Comparison of ENCODE assay signal across 24 cellular contexts in genomic region chr9:78971505-78971904, GRCh38.
A peak's percentile ranks its signal among the peaks of the same experiment; 100 is the strongest.
DNase-seq lines count a peak whose midpoint lies in the region; ATAC-seq and TF ChIP-seq lines count a peak whose summit lies in the region.
"Had no signal": no experiment of that assay in that cellular context is flagged by ENCODE, and none has a peak within 500 bp of the region (broad histone marks: within the 10 kb centered on the region; RNA-seq: fewer than 3 reads in every experiment).

No MANE protein-coding gene starts in this region.

- peak overlapping the region; percentile 44; the same call in 1 of the 2 replicates for H3K27ac Mint-ChIP-seq in HFFc6
- H3K27ac Mint-ChIP-seq: CD4-positive, alpha-beta memory T cell; naive B cell; stimulated activated naive CD8-positive, alpha-beta T cell treated with anti-CD3 and anti-CD28 coated beads, Interleukin-15, Interleukin-2, amounts not matched to agents 100 ng/mL and 50 ng/mL, for 24 hours; T-cell had no signal

- in situ Hi-C loops in brain microvascular endothelial cell (cut with HindIII; ENCODE audit: low pct_ligation_motif_present, low sequenced_read_pairs) = no loop called here

- H3K27ac ChIP-seq in brain microvascular endothelial cell = no peak overlapping the region
- H3K27ac ChIP-seq: breast epithelium, hepatocyte, parathyroid adenoma, tibial nerve had no signal

- H3K36me3 Mint-ChIP-seq in HFFc6 (ENCODE audit: low read depth) = peaks cover 21% of the 10 kb centered on the region
- H3K36me3 Mint-ChIP-seq: CD4-positive, alpha-beta memory T cell; naive B cell; T-cell had no signal

- H3K4me1 Mint-ChIP-seq in HFFc6 (ENCODE audit: low read depth) = peaks cover 70% of the 10 kb centered on the region
- H3K4me1 Mint-ChIP-seq: CD4-positive, alpha-beta memory T cell; naive B cell; T-cell had no signal

- H3K4me3 Mint-ChIP-seq in HFFc6 = no peak overlapping the region; the same call in 1 of the 2 replicates
- H3K4me3 Mint-ChIP-seq: naive B cell; stimulated activated naive CD8-positive, alpha-beta T cell treated with anti-CD3 and anti-CD28 coated beads, Interleukin-15, Interleukin-2, amounts not matched to agents 100 ng/mL and 50 ng/mL, for 24 hours; T-cell had no signal

- ATAC-seq in HG03571 (IDR thresholded peaks at IDR 0.05; ENCODE audit: unreplicated experiment) (no peak), HG02763 (IDR thresholded peaks at IDR 0.05; ENCODE audit: unreplicated experiment) (no peak)
- ATAC-seq: Right ventricle myocardium inferior, T-cell had no signal

- no peak overlapping the region for H3K4me3 ChIP-seq in brain microvascular endothelial cell (ENCODE audit: low read depth, low read length)
- H3K4me3 ChIP-seq: breast epithelium, hepatocyte, lung, tibial nerve had no signal

- no peaks in the 10 kb centered on the region for H3K27me3 Mint-ChIP-seq in HFFc6 (ENCODE audit: insufficient read depth)
- H3K27me3 Mint-ChIP-seq: CD4-positive, alpha-beta memory T cell; naive B cell; stimulated activated naive CD8-positive, alpha-beta T cell treated with anti-CD3 and anti-CD28 coated beads, Interleukin-15, Interleukin-2, amounts not matched to agents 100 ng/mL and 50 ng/mL, for 24 hours; T-cell had no signal

- TF ChIP-seq CTCF in HFFc6 (IDR thresholded peaks at IDR 0.05) = no peak
- no peak for TF ChIP-seq CTCF in brain microvascular endothelial cell (IDR thresholded peaks at IDR 0.05; ENCODE audit: low read depth, low read length, missing control alignments)

- no peaks in the 10 kb centered on the region for H3K36me3 ChIP-seq in brain microvascular endothelial cell (replicated peaks)
- H3K36me3 ChIP-seq: breast epithelium, tibial nerve had no signal

- H3K27me3 ChIP-seq in brain microvascular endothelial cell (replicated peaks) = no peaks in the 10 kb centered on the region
- H3K27me3 ChIP-seq: breast epithelium, hepatocyte, tibial nerve had no signal

- no peaks in the 10 kb centered on the region for H3K9me3 Mint-ChIP-seq in HFFc6
- H3K9me3 Mint-ChIP-seq: stimulated activated naive CD8-positive, alpha-beta T cell treated with anti-CD3 and anti-CD28 coated beads, Interleukin-15, Interleukin-2, amounts not matched to agents 100 ng/mL and 50 ng/mL, for 24 hours had no signal

- peak; percentile 38 for DNase-seq in A172 (ENCODE audit: low spot score)
- DNase-seq in HFFc6 = no peak
- DNase-seq in NCI-H2081 treated with DMSO at 0.1 percent for 48 hours (lab: John Stamatoyannopoulos, UW) = peak; percentile 82
- DNase-seq in SK-N-DZ (ENCODE audit: low spot score) = peak; percentile 77
- DNase-seq in brain microvascular endothelial cell = no peak
- no peak for DNase-seq in T1000 (lab: John Stamatoyannopoulos, UW)
- DNase-seq: activated CD4-positive, alpha-beta T cell treated with anti-CD3 and anti-CD28 coated beads, Interleukin-2, amount 50 U/mL, for 1 hour; activated CD8-positive, alpha-beta memory T cell treated with anti-CD3 and anti-CD28 coated beads, Interleukin-2, amount 50 U/mL, for 4 hours; CD4-positive, alpha-beta memory T cell; cortex of kidney; DND-41; Karpas-422; kidney; naive B cell; T-cell had no signal

Comparison
In these comparisons a context has a peak if more than half of its experiments do, and no peak if none do; other contexts are left out.
1. DNase-seq: peak in A172 (single experiment), NCI-H2081 treated with DMSO at 0.1 percent for 48 hours (single experiment) and SK-N-DZ (single experiment); none in HFFc6 (single experiment), brain microvascular endothelial cell (single experiment) and T1000 (single experiment).